In the genomic region with DNA sequence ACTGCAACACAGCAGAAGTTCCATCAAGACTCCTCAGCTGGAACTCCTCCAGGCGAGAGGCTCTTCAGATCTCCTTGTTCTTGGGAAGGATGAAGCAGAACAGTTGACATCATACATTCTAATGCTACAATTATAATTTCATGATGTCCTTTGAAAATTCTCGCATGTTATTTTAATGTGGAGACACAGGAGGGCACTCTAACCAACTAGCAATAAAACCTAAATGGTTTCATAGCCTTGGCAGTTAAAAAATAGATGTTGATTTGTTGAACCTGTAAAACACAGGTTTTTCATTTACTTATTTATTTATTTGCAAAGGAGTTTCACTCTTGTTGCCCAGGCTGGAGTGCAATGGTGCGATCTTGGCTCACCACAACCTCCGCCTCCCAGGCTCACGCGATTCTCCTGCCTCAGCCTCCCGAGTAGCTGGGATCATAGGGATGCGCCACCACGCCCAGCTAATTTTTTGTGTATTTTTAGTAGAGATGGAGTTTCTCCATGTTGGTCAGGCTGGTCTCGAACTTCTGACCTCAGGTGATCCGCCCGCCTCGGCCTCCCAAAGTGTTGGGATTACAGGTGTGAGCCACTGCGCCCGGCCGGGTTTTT, we compare ENCODE assay signal across 8 cellular contexts. TPM values are rescaled to one million over a fixed set of nuclear protein-coding genes. Genes with fewer than 3 reads are reported as not detected.
DNase-seq lines count a peak whose midpoint lies in the region; ATAC-seq, FAIRE-seq and TF ChIP-seq lines count a peak whose summit lies in the region.
"Not testable (repeated sequence)": the region's sequence is repeated elsewhere in the genome, so short reads cannot be mapped to it uniquely, and the experiment has no call there.

No MANE protein-coding gene starts in this region.

- H3K4me1 ChIP-seq in lung (ENCODE audit: control insufficient read depth in 2 of 2, insufficient read depth in 2 of 2, low read length in 2 of 2) (peaks cover 0 to 14% of the 10 kb centered on the region in 2 donors), thoracic aorta (ENCODE audit: control insufficient read depth in 1 of 2, low read depth in 2 of 2) (peaks cover 6 to 28% of the 10 kb centered on the region in 2 donors)

- not testable (repeated sequence) for TF ChIP-seq POLR2A in H54 (IDR thresholded peaks at IDR 0.05; ENCODE audit: low read depth, low read length)

- not testable (repeated sequence) for ATAC-seq in lung (ENCODE audit: insufficient read depth, low FRiP score); thoracic aorta (ENCODE audit: insufficient number of reproducible peaks, low FRiP score, low read depth)

- in situ Hi-C loops in Caki2 (cut with HindIII; ENCODE audit: low pct_unique_long_range_greater_than_20kb, low sequenced_read_pairs); astrocyte of the spinal cord (cut with HindIII; ENCODE audit: low sequenced_read_pairs): not testable (repeated sequence)

- TF ChIP-seq CTCF in astrocyte of the spinal cord (IDR thresholded peaks at IDR 0.05; ENCODE audit: low read depth, low read length) (peak; percentile 55), fibroblast of mammary gland (conservative IDR thresholded peaks at IDR 0.05; ENCODE audit: control insufficient read depth, insufficient read depth, low read depth, low read length) (peak; percentile 72), lung (IDR thresholded peaks at IDR 0.05; ENCODE audit: control extremely low read depth, extremely low read depth) (peak; percentile 47), thoracic aorta (IDR thresholded peaks at IDR 0.05) (peak; percentile 20)

- not testable (repeated sequence) for H3K4me3 ChIP-seq in astrocyte of the spinal cord (ENCODE audit: low read depth, low read length); fibroblast of mammary gland (ENCODE audit: control insufficient read depth, low read depth, low read length); lung; thoracic aorta

- WGBS in lung, 2 donors, result 85% methylated on average over 16 of the region's 16 CpGs

- H3K9me3 ChIP-seq in lung (ENCODE audit: control insufficient read depth in 2 of 2, insufficient read depth in 1 of 2, low read length in 1 of 2); thoracic aorta: not testable (repeated sequence)

- DNase-seq in Caki2 (ENCODE audit: low read depth) (peak; percentile 21), H54 (ENCODE audit: insufficient read length, low spot score) (peak; percentile 40), NCI-H146 (lab: John Stamatoyannopoulos, UW) (peak; percentile 65), OCI-M1 (lab: John Stamatoyannopoulos, UW) (peak; percentile 65), astrocyte of the spinal cord (ENCODE audit: low read depth, low spot score) (peak; percentile 61), fibroblast of mammary gland (ENCODE audit: low read depth) (peak; percentile 70)
- not testable (repeated sequence) for DNase-seq in lung (ENCODE audit: low spot score); thoracic aorta (ENCODE audit: low spot score)

- not testable (repeated sequence) for FAIRE-seq in H54 (lab: Jason Lieb, UNC)

- not testable (repeated sequence) for H3K36me3 ChIP-seq in lung (ENCODE audit: control insufficient read depth in 2 of 2, insufficient read depth in 2 of 2, low read length in 2 of 2); thoracic aorta

- H3K27ac ChIP-seq in lung (ENCODE audit: low read depth in 1 of 2, low read length in 1 of 2); thoracic aorta: not testable (repeated sequence)

- H3K27me3 ChIP-seq in lung (ENCODE audit: control insufficient read depth, insufficient read depth); thoracic aorta (replicated peaks; ENCODE audit: insufficient read depth): not testable (repeated sequence)

RNA-seq across cellular contexts. Expression of a gene that starts 2.4 kb away (rescaled TPM):
- 4.5 and 6.1 TPM in 2 replicates for total RNA-seq in Caki2 (2014; rRNA removed; shearing (Covaris generic); ENCODE audit: low replicate concordance)
- total RNA-seq in lung (10 to 100 TPM in 1 of 2 donors, 1 to 10 TPM in 1; 6.9 to 12.5 TPM), thoracic aorta (10 to 100 TPM in 1 of 2 donors, 1 to 10 TPM in 1; 2.8 to 30.5 TPM)
- polyA plus RNA-seq in lung, result 10 to 100 TPM in 1 of 2 donors, 1 to 10 TPM in 1; 3.7 to 93.9 TPM

Comparison
In these comparisons a context has a peak if more than half of its experiments do, and no peak if none do; other contexts are left out.
1. CTCF ChIP-seq: peak in every context shown above with its lines; median percentile 72 in fibroblast of mammary gland; 55 in astrocyte of the spinal cord; 47 in lung; 20 in thoracic aorta.